ENCODE assay signal across 8 cellular contexts in the genomic region with DNA sequence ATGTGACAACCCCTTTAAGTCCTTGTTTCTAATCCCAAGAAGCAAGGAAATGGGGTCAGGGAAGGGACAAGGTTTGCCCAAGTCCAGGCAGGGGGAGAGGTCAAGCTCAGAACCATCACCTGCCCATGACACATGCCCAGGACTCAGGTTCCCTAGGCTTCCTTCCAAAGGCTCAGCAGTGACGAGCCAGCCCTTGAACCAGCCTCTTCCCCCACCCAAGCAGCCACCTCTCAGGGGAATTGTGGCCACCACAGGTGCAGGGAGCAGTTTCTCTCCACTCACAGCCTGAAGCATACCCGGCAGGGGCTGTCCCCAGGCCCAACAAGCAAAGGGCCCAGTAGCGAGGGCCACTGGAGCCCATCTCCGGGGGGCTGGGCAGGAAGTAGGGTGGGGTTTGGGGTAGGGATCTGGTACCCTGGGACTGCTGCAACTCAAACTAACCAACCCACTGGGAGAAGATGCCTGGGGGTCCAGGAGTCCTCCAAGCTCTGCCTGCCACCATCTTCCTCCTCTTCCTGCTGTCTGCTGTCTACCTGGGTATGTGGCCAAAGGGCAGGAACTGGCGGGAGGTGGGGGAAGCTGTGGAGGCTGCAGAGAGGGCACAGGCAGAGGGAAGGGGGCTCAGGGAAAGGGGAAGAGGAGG. TPM values are rescaled to one million over a fixed set of nuclear protein-coding genes. Genes with fewer than 3 reads are reported as not detected.
A peak's percentile ranks its signal among the peaks of the same experiment; 100 is the strongest.
DNase-seq lines count a peak whose midpoint lies in the region; ATAC-seq lines count a peak whose summit lies in the region.

A gene (plus strand): TSS at position 433 of the 643 bp plus-strand sequence. CDS start 26 bp downstream, at position 459.

- H3K27ac Mint-ChIP-seq in stimulated activated naive CD8-positive, alpha-beta T cell treated with anti-CD3 and anti-CD28 coated beads, Interleukin-15, amount 100 ng/mL, for 72 hours: peak within 1 kb of the TSS; percentile 94 to 97

- ATAC-seq in activated T-cell treated with anti-CD3 and anti-CD28 coated beads, Interleukin-2, amount 50 U/mL, for 4 hours: no peak
- ATAC-seq in HG02763 (IDR thresholded peaks at IDR 0.05; ENCODE audit: unreplicated experiment): peak; percentile 73
- peak; percentile 43 for ATAC-seq in stimulated activated naive CD8-positive, alpha-beta T cell treated with anti-CD3 and anti-CD28 coated beads, Interleukin-15, amount 100 ng/mL, for 72 hours

- DNase-seq in activated T-cell treated with anti-CD3 and anti-CD28 coated beads, Interleukin-2, amount 50 U/mL, for 4 hours: no peak
- no peak for DNase-seq in activated T-cell treated with anti-CD3 and anti-CD28 coated beads, Interleukin-2, amount 50 U/mL, for 1 hour
- DNase-seq in SK-N-MC (ENCODE audit: low read depth, low spot score) (no peak), superior temporal gyrus (ENCODE audit: extremely low spot score) (no peak), DMS53 treated with DMSO at 0.1 percent for 48 hours (lab: John Stamatoyannopoulos, UW; ENCODE audit: unreplicated experiment) (no peak), epidermal melanocyte (ENCODE audit: insufficient read length, low spot score) (no peak)
- no peak for DNase-seq in stimulated activated naive CD8-positive, alpha-beta T cell treated with anti-CD3 and anti-CD28 coated beads, Interleukin-15, amount 100 ng/mL, for 72 hours

- H3K9me3 Mint-ChIP-seq in activated T-cell treated with anti-CD3 and anti-CD28 coated beads, Interleukin-2, amount 50 U/mL, for 4 hours: no peaks in the 10 kb centered on the region
- no peaks in the 10 kb centered on the region for H3K9me3 Mint-ChIP-seq in stimulated activated naive CD8-positive, alpha-beta T cell treated with anti-CD3 and anti-CD28 coated beads, Interleukin-15, amount 100 ng/mL, for 72 hours

- no peaks in the 10 kb centered on the region for H3K27me3 Mint-ChIP-seq in activated T-cell treated with anti-CD3 and anti-CD28 coated beads, Interleukin-2, amount 50 U/mL, for 4 hours (ENCODE audit: low read depth)
- H3K27me3 Mint-ChIP-seq in stimulated activated naive CD8-positive, alpha-beta T cell treated with anti-CD3 and anti-CD28 coated beads, Interleukin-15, amount 100 ng/mL, for 72 hours: no peaks in the 10 kb centered on the region

- H3K4me1 Mint-ChIP-seq in activated T-cell treated with anti-CD3 and anti-CD28 coated beads, Interleukin-2, amount 50 U/mL, for 4 hours (ENCODE audit: low read depth): peaks cover 82% of the 10 kb centered on the region
- H3K4me1 Mint-ChIP-seq in stimulated activated naive CD8-positive, alpha-beta T cell treated with anti-CD3 and anti-CD28 coated beads, Interleukin-15, amount 100 ng/mL, for 72 hours: peaks cover 90% of the 10 kb centered on the region

- H3K9me3 ChIP-seq in SK-N-MC (ENCODE audit: low read depth, low read length): no peaks in the 10 kb centered on the region

- peak within 1 kb of the TSS; percentile 11 for H3K9ac ChIP-seq in SK-N-MC (ENCODE audit: insufficient read length)

- peak within 1 kb of the TSS; percentile 60 for H3K27ac ChIP-seq in SK-N-MC

- no peak within 1 kb of the TSS for H3K4me3 ChIP-seq in SK-N-MC

- H3K36me3 ChIP-seq in SK-N-MC (ENCODE audit: insufficient read depth, low read length): peaks cover 1% of the 10 kb centered on the region; the same call in 1 of the 2 replicates

- H3K4me3 Mint-ChIP-seq in activated T-cell treated with anti-CD3 and anti-CD28 coated beads, Interleukin-2, amount 50 U/mL, for 4 hours: peak within 1 kb of the TSS; percentile 69
- H3K4me3 Mint-ChIP-seq in stimulated activated naive CD8-positive, alpha-beta T cell treated with anti-CD3 and anti-CD28 coated beads, Interleukin-15, amount 100 ng/mL, for 72 hours: peak within 1 kb of the TSS; percentile 82 to 89

- peaks cover 3% of the 10 kb centered on the region for H3K36me3 Mint-ChIP-seq in activated T-cell treated with anti-CD3 and anti-CD28 coated beads, Interleukin-2, amount 50 U/mL, for 4 hours (ENCODE audit: insufficient read depth)

RNA-seq across cellular contexts. Expression of the gene that starts here (rescaled TPM):
- total RNA-seq in activated T-cell treated with anti-CD3 and anti-CD28 coated beads, Interleukin-2, amount 50 U/mL, for 4 hours: 1 to 10 TPM; 2.2 to 7.8 (median 2.7) TPM

Comparison
In these comparisons a context has a peak if more than half of its experiments do, and no peak if none do; other contexts are left out.
1. ATAC-seq: peak in HG02763 (single experiment) and stimulated activated naive CD8-positive, alpha-beta T cell treated with anti-CD3 and anti-CD28 coated beads, Interleukin-15, amount 100 ng/mL, for 72 hours (single experiment); none in activated T-cell treated with anti-CD3 and anti-CD28 coated beads, Interleukin-2, amount 50 U/mL, for 4 hours (0 of 2).